15 cellular contexts compared by ENCODE assay signal in the genomic region with DNA sequence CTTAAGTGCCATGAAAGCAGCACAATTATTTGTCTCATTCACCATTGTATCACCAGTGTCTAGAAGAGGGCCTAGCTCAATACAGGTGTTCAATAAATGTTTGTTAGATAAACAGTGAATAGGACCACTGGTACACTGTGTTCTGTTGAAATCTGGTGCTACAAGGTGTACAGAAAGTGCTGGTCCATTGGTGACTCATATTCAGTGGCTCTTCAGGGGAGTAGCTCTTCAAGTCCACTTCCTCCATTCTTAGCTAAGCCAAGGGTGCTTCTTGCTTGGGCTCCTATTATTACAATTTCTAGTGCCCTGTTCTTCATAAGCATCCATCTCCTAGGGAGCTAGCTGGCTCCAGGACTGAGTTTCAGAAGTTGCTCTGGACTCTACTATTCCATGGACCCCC.
"Had no signal": no experiment of that assay in that cellular context is flagged by ENCODE, and none has a peak within 500 bp of the region (broad histone marks: within the 10 kb centered on the region; RNA-seq: fewer than 3 reads in every experiment).

No MANE protein-coding gene starts in this region.

- H3K27ac ChIP-seq: brain microvascular endothelial cell, dorsolateral prefrontal cortex, heart left ventricle, parathyroid adenoma, testis had no signal

- H3K4me3 ChIP-seq: dorsolateral prefrontal cortex, heart left ventricle, testis had no signal

- H3K27me3 ChIP-seq: brain microvascular endothelial cell, dorsolateral prefrontal cortex, heart left ventricle, testis had no signal

- H3K4me1 ChIP-seq: parathyroid adenoma had no signal

- ATAC-seq: activated T-cell treated with anti-CD3 and anti-CD28 coated beads, Interleukin-2, amount 50 U/mL, for 4 hours; heart left ventricle; left lobe of liver; stimulated activated naive CD8-positive, alpha-beta T cell treated with anti-CD3 and anti-CD28 coated beads, Interleukin-15, amount 100 ng/mL, for 72 hours had no signal

- H3K9me3 ChIP-seq: heart left ventricle, testis had no signal

- DNase-seq: activated CD4-positive, alpha-beta memory T cell treated with anti-CD3 and anti-CD28 coated beads for 36 hours; activated effector memory CD4-positive, alpha-beta T cell treated with anti-CD3 and anti-CD28 coated beads, Interleukin-2, amount 50 U/mL, for 16 hours; activated T-cell treated with anti-CD3 and anti-CD28 coated beads, Interleukin-2, amount 50 U/mL, for 4 hours; brain microvascular endothelial cell; dorsolateral prefrontal cortex; foreskin melanocyte; heart left ventricle; retina; stimulated activated CD4-positive, alpha-beta T cell treated with anti-CD3 and anti-CD28 coated beads, Interleukin-15, amount 100 ng/mL, for 24 hours; stimulated activated CD4-positive, alpha-beta T cell treated with anti-CD3 and anti-CD28 coated beads, Interleukin-4, amount 100 ng/mL, for 4 hours; stimulated activated naive CD8-positive, alpha-beta T cell treated with anti-CD3 and anti-CD28 coated beads, Interleukin-15, amount 100 ng/mL, for 72 hours; T-helper 9 cell; testis had no signal

- H3K36me3 ChIP-seq: brain microvascular endothelial cell, heart left ventricle had no signal
